In the genomic region with DNA sequence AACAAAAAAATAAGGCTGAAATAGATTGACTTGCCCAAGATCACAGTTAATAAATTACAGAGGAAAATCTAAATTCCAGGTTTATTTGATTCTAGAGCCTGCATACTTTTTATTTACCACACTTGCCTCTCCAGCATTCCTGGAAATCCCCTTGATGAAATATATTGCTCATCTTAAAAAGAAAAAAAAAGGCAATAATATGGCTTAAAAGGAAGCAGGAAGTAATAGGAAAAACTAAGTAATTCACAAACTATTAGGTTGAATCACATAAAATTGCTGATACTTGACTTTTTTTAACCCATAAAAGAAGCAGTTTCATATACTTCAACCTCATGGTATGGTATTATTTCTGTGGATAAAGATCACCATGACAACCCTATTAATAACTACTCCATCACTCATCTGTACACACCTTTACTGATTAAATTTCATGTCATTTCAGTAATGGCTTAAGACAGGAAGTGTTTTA, we compare ENCODE assay signal across 13 cellular contexts. TPM values are rescaled to one million over a fixed set of nuclear protein-coding genes. Genes with fewer than 3 reads are reported as not detected.
DNase-seq lines count a peak whose midpoint lies in the region; ATAC-seq and TF ChIP-seq lines count a peak whose summit lies in the region.
"Had no signal": no experiment of that assay in that cellular context is flagged by ENCODE, and none has a peak within 500 bp of the region (broad histone marks: within the 10 kb centered on the region; RNA-seq: fewer than 3 reads in every experiment).

No MANE protein-coding gene starts in this region.

- peaks cover 2% of the 10 kb centered on the region for H3K27me3 Mint-ChIP-seq in endothelial cell (ENCODE audit: unreplicated experiment)

- H3K4me1 ChIP-seq in SJCRH30 = peaks cover 27% of the 10 kb centered on the region
- H3K4me1 ChIP-seq in upper lobe of right lung = peaks cover 15% of the 10 kb centered on the region
- H3K4me1 ChIP-seq: transverse colon had no signal

- H3K27me3 ChIP-seq in SJCRH30 (no peaks in the 10 kb centered on the region), upper lobe of right lung (no peaks in the 10 kb centered on the region)
- H3K27me3 ChIP-seq: BLaER1, transverse colon had no signal

- H3K9me3 ChIP-seq in SJCRH30 (replicated peaks) (no peaks in the 10 kb centered on the region), upper lobe of right lung (no peaks in the 10 kb centered on the region)
- H3K9me3 ChIP-seq: BLaER1, psoas muscle, transverse colon had no signal

- H3K4me3 ChIP-seq in SJCRH30 (peak overlapping the region; percentile 17), upper lobe of right lung (no peak overlapping the region)
- H3K4me3 ChIP-seq: BLaER1, psoas muscle, transverse colon had no signal

- intact Hi-C loops in posterior cingulate gyrus (cut with DNase I) (no loop called here), upper lobe of right lung (cut with DNase I) (no loop called here)

- TF ChIP-seq CTCF in endothelial cell (IDR thresholded peaks at IDR 0.05; ENCODE audit: unreplicated experiment) (no peak), upper lobe of right lung (IDR thresholded peaks at IDR 0.05) (no peak)

- DNase-seq in A172 (ENCODE audit: low spot score) (peak; percentile 56), SJCRH30 (no peak), fibroblast of peridontal ligament (ENCODE audit: extremely low read depth) (peak; percentile 56), endothelial cell (ENCODE audit: low spot score) (no peak), posterior cingulate gyrus (no peak), upper lobe of right lung (no peak)
- DNase-seq: activated CD8-positive, alpha-beta memory T cell treated with anti-CD3 and anti-CD28 coated beads for 24 hours; MM.1S; psoas muscle; transverse colon had no signal

- H3K36me3 ChIP-seq in SJCRH30 (no peaks in the 10 kb centered on the region), upper lobe of right lung (no peaks in the 10 kb centered on the region)
- H3K36me3 ChIP-seq: transverse colon had no signal

- no peak overlapping the region for H3K4me3 Mint-ChIP-seq in endothelial cell (ENCODE audit: unreplicated experiment)

- peaks cover 5% of the 10 kb centered on the region for H3K4me1 Mint-ChIP-seq in endothelial cell (ENCODE audit: unreplicated experiment)

- H3K27ac ChIP-seq in SJCRH30 (peak overlapping the region; percentile 68), upper lobe of right lung (no peak overlapping the region)
- H3K27ac ChIP-seq: BLaER1, psoas muscle, transverse colon had no signal

- H3K27ac Mint-ChIP-seq in endothelial cell (ENCODE audit: unreplicated experiment) = no peak overlapping the region

- H3K9me3 Mint-ChIP-seq in endothelial cell (ENCODE audit: unreplicated experiment) = no peaks in the 10 kb centered on the region

- peaks cover under 1% of the 10 kb centered on the region for H3K36me3 Mint-ChIP-seq in endothelial cell (ENCODE audit: low read depth, unreplicated experiment)

- ATAC-seq in GM18870 (IDR thresholded peaks at IDR 0.05; ENCODE audit: unreplicated experiment) (peak; percentile 38), HG03571 (IDR thresholded peaks at IDR 0.05; ENCODE audit: unreplicated experiment) (no peak), upper lobe of right lung (no peak)
- ATAC-seq: psoas muscle had no signal

RNA-seq across cellular contexts. Expression of a gene that starts 52.9 kb away (rescaled TPM):
- 318 and 333 TPM in 2 replicates for total RNA-seq in A172 (2014; rRNA removed; shearing (Covaris generic))
- 188 and 195 TPM in 2 replicates for total RNA-seq in SJCRH30 (2014; rRNA removed; shearing (Covaris generic))
- total RNA-seq in endothelial cell (ENCODE audit: unreplicated experiment) (132 TPM), upper lobe of right lung (84.5 TPM)

Comparison
In these comparisons a context has a peak if more than half of its experiments do, and no peak if none do; other contexts are left out.
1. DNase-seq: peak in A172 (single experiment) and fibroblast of peridontal ligament (single experiment); none in SJCRH30 (0 of 2), endothelial cell (single experiment), posterior cingulate gyrus (0 of 10) and upper lobe of right lung (single experiment).